In the genomic region with DNA sequence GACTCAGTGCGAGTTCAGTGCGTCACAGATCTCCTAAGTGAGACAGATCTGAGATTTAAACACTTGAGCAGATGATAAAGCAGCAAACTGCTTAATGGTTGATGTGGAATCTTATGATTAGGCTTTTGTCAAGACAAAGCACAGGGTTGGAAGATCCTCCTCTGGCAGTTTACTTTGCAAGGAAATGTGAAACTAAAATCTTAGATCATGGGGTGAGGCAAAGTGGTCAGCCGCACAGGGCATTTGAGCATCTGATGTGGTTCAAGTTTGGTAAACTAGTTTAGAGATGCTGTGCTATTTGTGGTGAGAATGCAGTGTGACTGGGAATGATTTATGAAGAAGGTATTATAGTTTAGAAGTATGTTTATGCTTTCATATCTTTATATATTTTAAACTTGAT, we compare ENCODE assay signal across 11 cellular contexts.
DNase-seq lines count a peak whose midpoint lies in the region; ATAC-seq and TF ChIP-seq lines count a peak whose summit lies in the region.
"Had no signal": no experiment of that assay in that cellular context is flagged by ENCODE, and none has a peak within 500 bp of the region (broad histone marks: within the 10 kb centered on the region; RNA-seq: fewer than 3 reads in every experiment).

No MANE protein-coding gene starts in this region.

- H3K27me3 Mint-ChIP-seq in H9 (ENCODE audit: low read depth): no peaks in the 10 kb centered on the region

- H2AFZ ChIP-seq in H9 (ENCODE audit: low read length): no peak overlapping the region

- ATAC-seq in GM21723 (IDR thresholded peaks at IDR 0.05; ENCODE audit: unreplicated experiment): no peak
- ATAC-seq: left cardiac atrium had no signal

- no peak overlapping the region for H2BK5ac ChIP-seq in H9 (ENCODE audit: insufficient read length, low read length)

- H3K36me3 Mint-ChIP-seq in H9 (ENCODE audit: insufficient read depth in 1 of 3, low read depth in 3 of 3): no peaks in the 10 kb centered on the region

- peak overlapping the region in 1 of 3 experiments; percentile 73; a peak in 3 of 7 replicates for H3K27ac Mint-ChIP-seq in H9

- H2BK20ac ChIP-seq in H9 (ENCODE audit: low read depth, low read length, poor library complexity, severe bottlenecking): no peak overlapping the region

- no peak overlapping the region for H3K23ac ChIP-seq in H9 (ENCODE audit: insufficient read length, low read depth, low read length)

- H3K4me3 ChIP-seq in BLaER1: no peak overlapping the region
- no peak overlapping the region for H3K4me3 ChIP-seq in iPS-18a (ENCODE audit: low read length)
- H3K4me3 ChIP-seq in colonic mucosa: no peak overlapping the region
- H3K4me3 ChIP-seq in sigmoid colon: no peak overlapping the region

- H3K27ac ChIP-seq in BLaER1: no peak overlapping the region
- H3K27ac ChIP-seq in H9 (ENCODE audit: insufficient read length, low read depth, low read length): no peak overlapping the region
- H3K27ac ChIP-seq in iPS-18a (ENCODE audit: low read length): peak overlapping the region; percentile 62
- no peak overlapping the region for H3K27ac ChIP-seq in colonic mucosa
- no peak overlapping the region for H3K27ac ChIP-seq in sigmoid colon

- H3K36me3 ChIP-seq in BLaER1 (no peaks in the 10 kb centered on the region; the same call in 1 of the 2 replicates), iPS-18a (ENCODE audit: control insufficient read depth, low read depth, low read length) (no peaks in the 10 kb centered on the region), colonic mucosa (no peaks in the 10 kb centered on the region), sigmoid colon (no peaks in the 10 kb centered on the region)

- H3K9me3 ChIP-seq in BLaER1 (no peaks in the 10 kb centered on the region), H9 (ENCODE audit: control insufficient read depth, low read depth, low read length) (no peaks in the 10 kb centered on the region), iPS-18a (ENCODE audit: control insufficient read depth, low read depth, low read length) (no peaks in the 10 kb centered on the region), colonic mucosa (no peaks in the 10 kb centered on the region), sigmoid colon (no peaks in the 10 kb centered on the region)

- TF ChIP-seq CTCF in H9 (conservative IDR thresholded peaks at IDR 0.05): no peak
- TF ChIP-seq CTCF in colonic mucosa (IDR thresholded peaks at IDR 0.05): no peak
- no peak for TF ChIP-seq CTCF in sigmoid colon (IDR thresholded peaks at IDR 0.05)

- no peak overlapping the region for H4K5ac ChIP-seq in H9 (ENCODE audit: insufficient read length, low read depth, low read length)

- no peak overlapping the region for H3K14ac ChIP-seq in H9 (ENCODE audit: insufficient read depth, low read length)

- H2AK5ac ChIP-seq in H9 (ENCODE audit: insufficient read length, low read length): no peak overlapping the region

- 0 out of 2 replicates have a peak overlapping the region, but pooled peaks have one; percentile 7 for H3K9ac ChIP-seq in BLaER1
- peak overlapping the region; percentile 34 for H3K9ac ChIP-seq in H9 (ENCODE audit: extremely low read depth, insufficient read length, low read length)
- H3K9ac ChIP-seq in iPS-18a (ENCODE audit: low read length): peak overlapping the region; percentile 22
- H3K9ac ChIP-seq in colonic mucosa (ENCODE audit: low read depth in 2 of 2, low read length in 2 of 2): no peak overlapping the region

- no peak overlapping the region for H3T11ph ChIP-seq in H9 (ENCODE audit: low read length)

- no peaks in the 10 kb centered on the region for H3K9me3 Mint-ChIP-seq in H9

- H3K79me1 ChIP-seq in H9 (ENCODE audit: insufficient read depth, low read depth, low read length, poor library complexity, severe bottlenecking): no peaks in the 10 kb centered on the region

- H4K20me1 ChIP-seq in BLaER1: no peaks in the 10 kb centered on the region
- no peaks in the 10 kb centered on the region for H4K20me1 ChIP-seq in H9 (ENCODE audit: control insufficient read depth, insufficient read depth, insufficient read length)

- H3K4ac ChIP-seq in H9 (ENCODE audit: low read depth, low read length): no peak overlapping the region

- DNase-seq in H9 (no peak), SW480 (ENCODE audit: low spot score) (peak; percentile 69), colonic mucosa (no peak), sigmoid colon (no peak)
- DNase-seq in activated CD4-positive, CD25-positive, alpha-beta regulatory T cell treated with anti-CD3 and anti-CD28 coated beads, Interleukin-2, amount 50 U/mL, for 72 hours: no peak
- DNase-seq: left cardiac atrium; stimulated activated CD4-positive, alpha-beta T cell treated with anti-CD3 and anti-CD28 coated beads, Interleukin-4, amount 100 ng/mL, for 1 hour; SW 1271 had no signal

- no peaks in the 10 kb centered on the region for H3K79me2 ChIP-seq in H9 (ENCODE audit: insufficient read depth, low read length)

- peak overlapping the region; percentile 60 for H3K4me2 ChIP-seq in BLaER1
- H3K4me2 ChIP-seq in H9 (ENCODE audit: insufficient read depth, insufficient read length, low read length): no peak overlapping the region

- H2BK12ac ChIP-seq in H9 (ENCODE audit: insufficient read length, low read depth, low read length): no peak overlapping the region

- no CpG with 5 or more reads among the region's 3 CpGs for WGBS in H9 (ENCODE audit: extremely low coverage, insufficient read length, low lambda C conversion rate)
- WGBS in sigmoid colon, 2 donors: 84 to 92% methylated on average over 3 of the region's 3 CpGs

- H3K4me1 ChIP-seq in BLaER1 (peaks cover 19% of the 10 kb centered on the region), H9 (ENCODE audit: insufficient read depth, low read length) (peaks cover 5% of the 10 kb centered on the region; the same call in 1 of the 2 replicates), iPS-18a (ENCODE audit: control insufficient read depth, low read depth, low read length) (peaks cover 9% of the 10 kb centered on the region), colonic mucosa (no peaks in the 10 kb centered on the region), sigmoid colon (no peaks in the 10 kb centered on the region)

- intact Hi-C loops in colonic mucosa (cut with DNase I): no loop called here
- intact Hi-C loops in sigmoid colon (cut with DNase I): no loop called here

- H3K4me1 Mint-ChIP-seq in H9: peaks cover 28 to 39% of the 10 kb centered on the region in 2 experiments

- no peaks in the 10 kb centered on the region for H3K23me2 ChIP-seq in H9 (ENCODE audit: insufficient read length, low read depth, low read length, poor library complexity, severe bottlenecking)

- TF ChIP-seq POLR2A in sigmoid colon (IDR thresholded peaks at IDR 0.05): no peak

- no peak overlapping the region for H3K4me3 Mint-ChIP-seq in H9

- no peak overlapping the region for H3K18ac ChIP-seq in H9 (ENCODE audit: insufficient read length, low read depth, low read length)

- no peak overlapping the region for H2BK120ac ChIP-seq in H9 (ENCODE audit: low read depth, low read length, poor library complexity, severe bottlenecking)

- no peak overlapping the region for H3K56ac ChIP-seq in H9 (ENCODE audit: insufficient read length, low read depth, low read length)

- H3K27me3 ChIP-seq in BLaER1 (no peaks in the 10 kb centered on the region), H9 (ENCODE audit: insufficient read depth, low read length) (no peaks in the 10 kb centered on the region), iPS-18a (ENCODE audit: control insufficient read depth, insufficient read depth, low read length) (no peaks in the 10 kb centered on the region), colonic mucosa (no peaks in the 10 kb centered on the region), sigmoid colon (no peaks in the 10 kb centered on the region)

- no peak for TF ChIP-seq EP300 in sigmoid colon (IDR thresholded peaks at IDR 0.05)

- no peak overlapping the region for H2BK15ac ChIP-seq in H9 (ENCODE audit: low read depth, low read length)

- no peak overlapping the region for H4K8ac ChIP-seq in H9 (replicated peaks; ENCODE audit: insufficient read length, low read depth, low read length)

- no peak overlapping the region for H4K91ac ChIP-seq in H9 (ENCODE audit: insufficient read length, low read depth, low read length)

Comparison
In these comparisons a context has a peak if more than half of its experiments do, and no peak if none do; other contexts are left out.
1. H3K9ac ChIP-seq: peak in BLaER1 (single experiment), H9 (single experiment) and iPS-18a (single experiment); none in colonic mucosa (0 of 2).